8 cellular contexts compared by ENCODE assay signal in the genomic region with DNA sequence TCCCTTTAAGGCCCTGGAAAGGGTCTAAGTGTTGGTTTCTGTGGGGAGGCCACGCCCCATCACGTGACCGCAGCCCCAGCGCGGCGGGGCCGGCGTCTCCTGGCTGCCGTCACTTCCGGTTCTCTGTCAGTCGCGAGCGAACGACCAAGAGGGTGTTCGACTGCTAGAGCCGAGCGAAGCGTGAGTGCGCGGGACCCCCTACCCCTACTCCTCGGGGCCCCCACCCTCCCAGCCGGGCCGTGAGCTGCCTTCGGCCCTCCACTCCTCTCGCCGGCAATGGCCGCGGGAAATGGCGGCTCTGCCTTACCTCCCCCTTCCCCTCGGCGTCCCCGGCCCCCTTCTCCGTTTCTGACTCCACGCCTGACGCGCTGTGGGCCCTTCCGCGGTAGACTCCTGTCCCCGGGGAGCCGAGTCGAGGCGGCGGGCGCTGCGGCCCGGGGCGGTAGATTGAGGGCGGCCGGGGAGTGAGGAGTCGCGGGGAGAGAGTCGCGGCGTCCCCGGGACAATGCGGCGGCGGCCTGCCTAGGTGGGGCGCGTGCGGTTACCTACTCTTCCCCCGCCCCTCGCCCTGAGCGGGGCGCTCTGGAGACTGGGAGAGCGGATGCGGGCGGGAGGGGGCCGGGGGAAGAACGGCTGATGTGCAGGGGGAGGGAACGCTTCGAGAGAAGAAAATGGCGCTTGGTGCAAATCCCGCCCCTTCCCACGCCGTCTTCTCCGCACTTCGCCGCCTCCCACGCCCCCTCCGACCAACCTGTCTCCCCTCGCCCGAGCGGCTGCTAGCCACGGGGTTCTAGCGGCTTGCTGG. TPM values are rescaled to one million over a fixed set of nuclear protein-coding genes. Genes with fewer than 3 reads are reported as not detected.
DNase-seq lines count a peak whose midpoint lies in the region; ATAC-seq and TF ChIP-seq lines count a peak whose summit lies in the region.

A gene (plus strand): TSS at position 112 of the 805 bp plus-strand sequence. CDS start 2,956 bp downstream, outside the sequence.

- DNase-seq in NCI-H187 (lab: John Stamatoyannopoulos, UW): peak; percentile 92 to 93
- DNase-seq in T-helper 2 cell: peak; percentile 88 to 97 (median 89)
- peak; percentile 96 to 98 (median 98) for DNase-seq in right cardiac atrium
- DNase-seq in putamen (ENCODE audit: low spot score): peak; percentile 94
- DNase-seq in vagina (ENCODE audit: extremely low spot score in 2 of 2): peak in 1 of 2 donors; percentile 91

- no peaks in the 10 kb centered on the region for H3K27me3 ChIP-seq in right cardiac atrium (ENCODE audit: control insufficient read depth, insufficient read depth)
- no peaks in the 10 kb centered on the region for H3K27me3 ChIP-seq in vagina

- TF ChIP-seq CTCF in vagina (IDR thresholded peaks at IDR 0.05): no peak

- whole genome bisulfite sequencing in right cardiac atrium: under 1% methylated on average over 86 of the region's 86 CpGs

- H3K4me1 ChIP-seq in right cardiac atrium (ENCODE audit: control insufficient read depth, insufficient read depth, low read length) (peaks cover 2% of the 10 kb centered on the region), vagina (peaks cover 20% of the 10 kb centered on the region)

- peak in 1 of 2 donors; percentile 84 for TF ChIP-seq POLR2A in vagina (IDR thresholded peaks at IDR 0.05)

- intact Hi-C loops in right cardiac atrium (cut with DNase I) (loop anchor here in 3 of 4 donors (5.0 to 10.0 kb wide), 2 partner anchors 91 to 93 kb away; no protein-coding TSS in a partner anchor), vagina (cut with DNase I) (loop anchor here (5.0 kb wide), 1 partner anchor 143 kb away; a partner anchor contains a TSS)

- peaks cover 2% of the 10 kb centered on the region for H3K9me3 ChIP-seq in right cardiac atrium (ENCODE audit: control insufficient read depth, low read length)
- no peaks in the 10 kb centered on the region for H3K9me3 ChIP-seq in vagina

- peak within 1 kb of the TSS; percentile 96 for H3K4me3 ChIP-seq in right cardiac atrium (ENCODE audit: low read length)
- peak within 1 kb of the TSS; percentile 74 to 82 for H3K4me3 ChIP-seq in vagina

- H3K36me3 ChIP-seq in vagina: peaks cover 0 to 12% of the 10 kb centered on the region in 2 donors

- peak; percentile 31 for ATAC-seq in GM18499 (IDR thresholded peaks at IDR 0.05; ENCODE audit: insufficient read depth, unreplicated experiment)
- ATAC-seq in HG02943 (IDR thresholded peaks at IDR 0.05; ENCODE audit: low read depth, unreplicated experiment): peak; percentile 53
- ATAC-seq in right cardiac atrium: peak; percentile 97 to 98

- H3K27ac ChIP-seq in angular gyrus (ENCODE audit: low read depth, low read length): peak within 1 kb of the TSS; percentile 94
- peak within 1 kb of the TSS; percentile 97 for H3K27ac ChIP-seq in right cardiac atrium (ENCODE audit: low read length)
- peak within 1 kb of the TSS; percentile 95 for H3K27ac ChIP-seq in vagina

RNA-seq across cellular contexts. Expression of the gene that starts here (rescaled TPM):
- total RNA-seq in right cardiac atrium (100 to 1,000 TPM; 209 to 237 (median 223) TPM), vagina (71.9 TPM)
- polyA plus RNA-seq in right cardiac atrium: 201 TPM

Comparison
In these comparisons a context has a peak if more than half of its experiments do, and no peak if none do; other contexts are left out.
1. ATAC-seq: peak in every context shown above with its lines; median percentile 98 in right cardiac atrium; 53 in HG02943; 31 in GM18499.